In genomic region chr16:68089067-68089466, GRCh38 we compare ENCODE assay signal across 15 cellular contexts. TPM values are rescaled to one million over a fixed set of nuclear protein-coding genes. Genes with fewer than 3 reads are reported as not detected.
DNase-seq lines count a peak whose midpoint lies in the region; ATAC-seq and TF ChIP-seq lines count a peak whose summit lies in the region.
"Had no signal": no experiment of that assay in that cellular context is flagged by ENCODE, and none has a peak within 500 bp of the region (broad histone marks: within the 10 kb centered on the region; RNA-seq: fewer than 3 reads in every experiment).

No MANE protein-coding gene starts in this region.

- peaks cover 51% of the 10 kb centered on the region for H3K4me1 Mint-ChIP-seq in T-helper 2 cell treated with Interferon-gamma antibody and Interleukin-4, amounts not matched to agents 5 μg/mL and 100 μg/mL, for 36 hours (ENCODE audit: low read depth)
- peaks cover 56% of the 10 kb centered on the region for H3K4me1 Mint-ChIP-seq in activated CD4-positive, alpha-beta memory T cell treated with anti-CD3 and anti-CD28 coated beads, Interleukin-2, amount 10 ng/mL, durations not matched to agents 7 days and 5 days
- H3K4me1 Mint-ChIP-seq in naive B cell = peaks cover 49 to 67% (median 65%) of the 10 kb centered on the region in 3 donors

- ATAC-seq in naive B cell (ENCODE audit: low read depth in 2 of 2) = no peak
- no peak for ATAC-seq in HG02981 (IDR thresholded peaks at IDR 0.05; ENCODE audit: unreplicated experiment)
- no peak for ATAC-seq in HG03432 (IDR thresholded peaks at IDR 0.05; ENCODE audit: unreplicated experiment)
- ATAC-seq: foreskin keratinocyte had no signal

- H3K27ac ChIP-seq in DOHH2 (ENCODE audit: low read depth, low read length) = no peak overlapping the region
- H3K27ac ChIP-seq in stomach = no peak overlapping the region
- H3K27ac ChIP-seq: C4-2B, foreskin keratinocyte, left ventricle myocardium inferior had no signal

- POLR2A ChIA-PET in activated CD4-positive, alpha-beta memory T cell treated with anti-CD3 and anti-CD28 coated beads, Interleukin-2, amount 10 ng/mL, durations not matched to agents 7 days and 5 days (lab: Charles Lee) = interaction anchor here (2.8 to 11.4 kb wide), 2 partner anchors 10 to 20 kb away, joined by 13 to 514 read pairs; no protein-coding TSS in a partner anchor

- WGBS in stomach, 5 donors = 47 to 67% (median 49%) methylated on average over 4 of the region's 4 CpGs

- H3K9me3 ChIP-seq in DOHH2 (ENCODE audit: control insufficient read depth, insufficient read depth, low read length) (no peaks in the 10 kb centered on the region), stomach (no peaks in the 10 kb centered on the region)
- H3K9me3 ChIP-seq: left ventricle myocardium inferior had no signal

- TF ChIP-seq POLR2A in stomach (IDR thresholded peaks at IDR 0.05) = no peak

- H4K20me1 ChIP-seq in DOHH2 (ENCODE audit: control insufficient read depth, insufficient read depth, low read depth, low read length) = peaks cover 14% of the 10 kb centered on the region; the same call in 1 of the 2 replicates

- H3K27me3 ChIP-seq in DOHH2 (ENCODE audit: control insufficient read depth, low read length) (no peaks in the 10 kb centered on the region), stomach (no peaks in the 10 kb centered on the region)
- H3K27me3 ChIP-seq: foreskin keratinocyte had no signal

- peak overlapping the region; percentile 89 for H3K4me3 Mint-ChIP-seq in T-helper 2 cell treated with Interferon-gamma antibody and Interleukin-4, amounts not matched to agents 5 μg/mL and 100 μg/mL, for 36 hours
- peak overlapping the region; percentile 88 for H3K4me3 Mint-ChIP-seq in activated CD4-positive, alpha-beta memory T cell treated with anti-CD3 and anti-CD28 coated beads, Interleukin-2, amount 10 ng/mL, durations not matched to agents 7 days and 5 days
- H3K4me3 Mint-ChIP-seq in naive B cell = peak overlapping the region; percentile 42 to 92 (median 82)

- H3K36me3 Mint-ChIP-seq in T-helper 2 cell treated with Interferon-gamma antibody and Interleukin-4, amounts not matched to agents 5 μg/mL and 100 μg/mL, for 36 hours (ENCODE audit: low read depth) = peaks cover 24% of the 10 kb centered on the region
- H3K36me3 Mint-ChIP-seq in activated CD4-positive, alpha-beta memory T cell treated with anti-CD3 and anti-CD28 coated beads, Interleukin-2, amount 10 ng/mL, durations not matched to agents 7 days and 5 days (ENCODE audit: low read depth) = peaks cover 43% of the 10 kb centered on the region
- no peaks in the 10 kb centered on the region for H3K36me3 Mint-ChIP-seq in naive B cell

- TF ChIP-seq CTCF in DOHH2 (IDR thresholded peaks at IDR 0.05; ENCODE audit: low read depth, low read length, poor library complexity, severe bottlenecking) (no peak), stomach (IDR thresholded peaks at IDR 0.05) (no peak)

- CTCF ChIA-PET in activated CD4-positive, alpha-beta memory T cell treated with anti-CD3 and anti-CD28 coated beads, Interleukin-2, amount 10 ng/mL, durations not matched to agents 7 days and 5 days (lab: Charles Lee) = interaction anchor here (0.5 to 1.0 kb wide), 2 partner anchors 25 to 45 kb away, joined by 3 read pairs; no protein-coding TSS in a partner anchor

- H3K9me2 ChIP-seq in DOHH2 (replicated peaks; ENCODE audit: control insufficient read depth, low read length) = no peaks in the 10 kb centered on the region

- H3K36me3 ChIP-seq in DOHH2 (ENCODE audit: control insufficient read depth, low read length) (no peaks in the 10 kb centered on the region), stomach (no peaks in the 10 kb centered on the region)
- H3K36me3 ChIP-seq: left ventricle myocardium inferior had no signal

- intact Hi-C loops in stomach (cut with DNase I; ENCODE audit: low total_unique reads) = no loop called here

- peaks cover 25% of the 10 kb centered on the region for H3F3A ChIP-seq in DOHH2 (ENCODE audit: control insufficient read depth, insufficient read depth)

- no peak for TF ChIP-seq EP300 in stomach (IDR thresholded peaks at IDR 0.05)

- H3K9me3 Mint-ChIP-seq in T-helper 2 cell treated with Interferon-gamma antibody and Interleukin-4, amounts not matched to agents 5 μg/mL and 100 μg/mL, for 36 hours = no peaks in the 10 kb centered on the region
- H3K9me3 Mint-ChIP-seq in activated CD4-positive, alpha-beta memory T cell treated with anti-CD3 and anti-CD28 coated beads, Interleukin-2, amount 10 ng/mL, durations not matched to agents 7 days and 5 days = no peaks in the 10 kb centered on the region
- H3K9me3 Mint-ChIP-seq in naive B cell = no peaks in the 10 kb centered on the region

- H3K4me2 ChIP-seq in DOHH2 (ENCODE audit: low read length) = peak overlapping the region; percentile 71

- peaks cover 86% of the 10 kb centered on the region for H3K79me2 ChIP-seq in DOHH2 (ENCODE audit: control insufficient read depth, low read length)

- no peaks in the 10 kb centered on the region for H3K27me3 Mint-ChIP-seq in T-helper 2 cell treated with Interferon-gamma antibody and Interleukin-4, amounts not matched to agents 5 μg/mL and 100 μg/mL, for 36 hours (ENCODE audit: low read depth)
- no peaks in the 10 kb centered on the region for H3K27me3 Mint-ChIP-seq in activated CD4-positive, alpha-beta memory T cell treated with anti-CD3 and anti-CD28 coated beads, Interleukin-2, amount 10 ng/mL, durations not matched to agents 7 days and 5 days
- H3K27me3 Mint-ChIP-seq in naive B cell = no peaks in the 10 kb centered on the region

- H3K27ac Mint-ChIP-seq in T-helper 2 cell treated with Interferon-gamma antibody and Interleukin-4, amounts not matched to agents 5 μg/mL and 100 μg/mL, for 36 hours = peak overlapping the region; percentile 73
- peak overlapping the region; percentile 84 for H3K27ac Mint-ChIP-seq in activated CD4-positive, alpha-beta memory T cell treated with anti-CD3 and anti-CD28 coated beads, Interleukin-2, amount 10 ng/mL, durations not matched to agents 7 days and 5 days
- peak overlapping the region; percentile 30 to 77 (median 64) for H3K27ac Mint-ChIP-seq in naive B cell

- H3K4me3 ChIP-seq in DOHH2 (ENCODE audit: low read length) = peak overlapping the region; percentile 50
- H3K4me3 ChIP-seq in stomach = no peak overlapping the region
- H3K4me3 ChIP-seq: left ventricle myocardium inferior had no signal

- peaks cover 65% of the 10 kb centered on the region for H3K4me1 ChIP-seq in DOHH2 (ENCODE audit: control insufficient read depth, low read length)
- peaks cover 48 to 81% (median 65%) of the 10 kb centered on the region in 4 donors for H3K4me1 ChIP-seq in stomach

- no peak for DNase-seq in T-helper 2 cell treated with Interferon-gamma antibody and Interleukin-4, amounts not matched to agents 5 μg/mL and 100 μg/mL, for 36 hours (ENCODE audit: low spot score)
- no peak for DNase-seq in T-helper 2 cell
- DNase-seq in activated CD4-positive, alpha-beta memory T cell treated with anti-CD3 and anti-CD28 coated beads, Interleukin-2, amount 10 ng/mL, durations not matched to agents 7 days and 5 days = no peak
- DNase-seq in naive B cell = no peak
- no peak for DNase-seq in stomach
- DNase-seq: activated CD4-positive, CD25-positive, alpha-beta regulatory T cell; foreskin keratinocyte; KBM-7; left ventricle myocardium inferior; stimulated activated CD4-positive, alpha-beta T cell treated with anti-CD3 and anti-CD28 coated beads, Interleukin-12 subunit alpha, Interleukin-12 subunit beta, amount 100 ng/mL, for 4 hours; stimulated activated naive CD4-positive, alpha-beta T cell treated with Interleukin-2 at 50 U/mL for 16 hours had no signal

RNA-seq across cellular contexts. Expression of gene NFATC3, which starts 3.9 kb away (rescaled TPM):
- total RNA-seq in activated CD4-positive, alpha-beta memory T cell treated with anti-CD3 and anti-CD28 coated beads, Interleukin-2, amount 10 ng/mL, durations not matched to agents 7 days and 5 days = 100 to 1,000 TPM; 208 to 209 TPM
- polyA plus RNA-seq in naive B cell (ENCODE audit: low read depth in 6 of 6) (100 to 1,000 TPM in 2 of 6 donors, 10 to 100 TPM in 4; 74.8 to 147 (median 96.7) TPM), stomach (1 to 10 TPM; 5.5 to 5.8 (median 5.6) TPM)
- 100 to 1,000 TPM in 2 of 5 donors, 10 to 100 TPM in 3; 20.1 to 385 (median 23.9) TPM for total RNA-seq in stomach
